16 cellular contexts compared by ENCODE assay signal in the genomic region with DNA sequence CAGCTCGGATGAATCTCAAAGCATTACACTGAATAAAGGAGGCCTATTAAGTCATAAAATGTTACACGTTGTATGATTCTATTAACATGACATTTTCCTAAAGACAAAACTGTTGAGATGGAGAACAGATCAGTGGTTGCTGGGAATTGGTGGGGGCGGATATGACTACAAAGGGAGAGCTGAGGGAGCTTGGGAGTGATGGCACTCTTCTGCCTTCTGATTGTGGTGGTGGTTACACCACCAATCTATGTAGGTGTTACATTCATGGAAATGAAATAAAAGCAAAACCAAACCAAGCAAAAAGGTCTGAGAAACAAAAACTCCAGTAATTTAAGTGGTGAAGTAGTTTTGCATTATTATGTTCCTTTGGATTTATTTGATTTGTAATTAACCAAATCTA. TPM values are rescaled to one million over a fixed set of nuclear protein-coding genes. Genes with fewer than 3 reads are reported as not detected.
DNase-seq lines count a peak whose midpoint lies in the region; ATAC-seq, FAIRE-seq and TF ChIP-seq lines count a peak whose summit lies in the region.
"Had no signal": no experiment of that assay in that cellular context is flagged by ENCODE, and none has a peak within 500 bp of the region (broad histone marks: within the 10 kb centered on the region; RNA-seq: fewer than 3 reads in every experiment).

No MANE protein-coding gene starts in this region.

- CTCF ChIA-PET in activated CD4-positive, alpha-beta memory T cell treated with anti-CD3 and anti-CD28 coated beads, Interleukin-2, amount 10 ng/mL, durations not matched to agents 7 days and 5 days (lab: Charles Lee), result interaction anchor here (0.7 to 1.6 kb wide), 5 partner anchors 8 to 144 kb away, joined by 3 to 12 read pairs (median 3); no protein-coding TSS in a partner anchor
- CTCF ChIA-PET in SK-N-SH (lab: Yijun Ruan, JAX) (interaction anchor here (1.2 to 1.7 kb wide), 2 partner anchors 59 to 66 kb away, joined by 4 to 6 read pairs; no protein-coding TSS in a partner anchor), mammary epithelial cell (lab: Charles Lee; ENCODE audit: low non-redundant PET) (no interaction called here)

- BruUV-seq in mammary epithelial cell (replicated peaks; lab: Mats Ljungman, UMichigan), result no TSS peak

- H3K9ac ChIP-seq in SK-N-SH (no peak overlapping the region), mammary epithelial cell (ENCODE audit: insufficient read depth, low read length) (no peak overlapping the region)

- no peaks in the 10 kb centered on the region for H3K36me3 Mint-ChIP-seq in activated T-cell treated with anti-CD3 and anti-CD28 coated beads, Interleukin-2, amount 50 U/mL, for 24 hours (ENCODE audit: low read depth)
- H3K36me3 Mint-ChIP-seq in activated CD4-positive, alpha-beta memory T cell treated with anti-CD3 and anti-CD28 coated beads, Interleukin-2, amount 10 ng/mL, durations not matched to agents 7 days and 5 days (ENCODE audit: low read depth), result no peaks in the 10 kb centered on the region
- no peaks in the 10 kb centered on the region for H3K36me3 Mint-ChIP-seq in stimulated activated effector memory CD8-positive, alpha-beta T cell treated with anti-CD3 and anti-CD28 coated beads, Interleukin-12 subunit alpha, Interleukin-12 subunit beta, amount 100 ng/mL, for 72 hours
- H3K36me3 Mint-ChIP-seq: stimulated activated naive B cell treated with anti-CD40 and anti-IgM and Interleukin-4, amounts not matched to agents 10 μg/mL and 1 μg/mL and 100 μg/mL, for 72 hours had no signal

- H3K9me3 Mint-ChIP-seq in activated T-cell treated with anti-CD3 and anti-CD28 coated beads, Interleukin-2, amount 50 U/mL, for 24 hours, result no peaks in the 10 kb centered on the region
- H3K9me3 Mint-ChIP-seq in activated CD4-positive, alpha-beta memory T cell treated with anti-CD3 and anti-CD28 coated beads, Interleukin-2, amount 10 ng/mL, durations not matched to agents 7 days and 5 days, result no peaks in the 10 kb centered on the region
- H3K9me3 Mint-ChIP-seq in stimulated activated effector memory CD8-positive, alpha-beta T cell treated with anti-CD3 and anti-CD28 coated beads, Interleukin-12 subunit alpha, Interleukin-12 subunit beta, amount 100 ng/mL, for 72 hours, result no peaks in the 10 kb centered on the region
- H3K9me3 Mint-ChIP-seq: stimulated activated naive B cell treated with anti-CD40 and anti-IgM and Interleukin-4, amounts not matched to agents 10 μg/mL and 1 μg/mL and 100 μg/mL, for 72 hours had no signal

- no peak for TF ChIP-seq EP300 in SK-N-SH (IDR thresholded peaks at IDR 0.05; ENCODE audit: borderline replicate concordance in 1 of 2, low read depth in 1 of 2, low read length in 1 of 2)

- H3K79me2 ChIP-seq in SK-N-SH (ENCODE audit: insufficient read depth) (peaks cover 7% of the 10 kb centered on the region; the same call in 1 of the 2 replicates), mammary epithelial cell (ENCODE audit: insufficient read depth, low read length) (no peaks in the 10 kb centered on the region)

- TF ChIP-seq RAD21 in SK-N-SH (IDR thresholded peaks at IDR 0.05; ENCODE audit: low read length), result no peak

- TF ChIP-seq CTCF in fibroblast of villous mesenchyme (IDR thresholded peaks at IDR 0.05; ENCODE audit: insufficient read depth, low read depth, low read length) (no peak), SK-N-SH (IDR thresholded peaks at IDR 0.05) (no peak), mammary epithelial cell (conservative IDR thresholded peaks at IDR 0.05 in 1 of 2, IDR thresholded peaks at IDR 0.05 in 1 of 2; ENCODE audit: extremely low read depth in 1 of 2, insufficient read depth in 1 of 2, low read depth in 1 of 2, low read length in 2 of 2) (no peak)

- H3K9me2 ChIP-seq in SK-N-SH, result no peaks in the 10 kb centered on the region

- no peak overlapping the region for H2AFZ ChIP-seq in SK-N-SH (ENCODE audit: low read depth)
- H2AFZ ChIP-seq in mammary epithelial cell (ENCODE audit: low read depth, low read length), result no peak overlapping the region

- H3K27ac ChIP-seq in SK-N-SH (ENCODE audit: low read depth in 2 of 2, low read length in 1 of 2), result peak overlapping the region in 1 of 2 experiments; percentile 8; a peak in 1 of 4 replicates
- H3K27ac ChIP-seq in mammary epithelial cell (ENCODE audit: insufficient read depth, low read depth, low read length), result no peak overlapping the region
- H3K27ac ChIP-seq: upper lobe of left lung had no signal

- POLR2A ChIA-PET in activated CD4-positive, alpha-beta memory T cell treated with anti-CD3 and anti-CD28 coated beads, Interleukin-2, amount 10 ng/mL, durations not matched to agents 7 days and 5 days (lab: Charles Lee), result interaction anchor here (1.0 to 33.6 kb wide), 2 partner anchors 13 to 45 kb away, joined by 6 to 1586 read pairs; a partner anchor contains a TSS
- POLR2A ChIA-PET in SK-N-SH (lab: Yijun Ruan, JAX), result no interaction called here

- ATAC-seq in stimulated activated effector memory CD8-positive, alpha-beta T cell treated with anti-CD3 and anti-CD28 coated beads, Interleukin-12 subunit alpha, Interleukin-12 subunit beta, amount 100 ng/mL, for 72 hours, result peak; percentile 76
- ATAC-seq: HCT116; stimulated activated naive B cell treated with anti-CD40 and anti-IgM and Interleukin-4, amounts not matched to agents 10 μg/mL and 1 μg/mL and 100 μg/mL, for 72 hours had no signal

- H3K36me3 ChIP-seq in SK-N-SH (replicated peaks in 1 of 2; ENCODE audit: control insufficient read depth in 1 of 2, insufficient read depth in 2 of 2, low read length in 1 of 2) (no peaks in the 10 kb centered on the region), mammary epithelial cell (ENCODE audit: insufficient read depth, low read length) (no peaks in the 10 kb centered on the region)
- H3K36me3 ChIP-seq: upper lobe of left lung had no signal

- in situ Hi-C loops in mammary epithelial cell (cut with MboI; ENCODE audit: low sequenced_read_pairs in 2 of 2), result no loop called here

- no peak overlapping the region for H3K4me2 ChIP-seq in SK-N-SH
- H3K4me2 ChIP-seq in mammary epithelial cell (ENCODE audit: insufficient read depth, low read depth, low read length), result no peak overlapping the region

- peak overlapping the region; percentile 11 for H3K4me3 Mint-ChIP-seq in activated T-cell treated with anti-CD3 and anti-CD28 coated beads, Interleukin-2, amount 50 U/mL, for 24 hours
- H3K4me3 Mint-ChIP-seq in activated CD4-positive, alpha-beta memory T cell treated with anti-CD3 and anti-CD28 coated beads, Interleukin-2, amount 10 ng/mL, durations not matched to agents 7 days and 5 days, result no peak overlapping the region
- peak overlapping the region; percentile 0 for H3K4me3 Mint-ChIP-seq in stimulated activated effector memory CD8-positive, alpha-beta T cell treated with anti-CD3 and anti-CD28 coated beads, Interleukin-12 subunit alpha, Interleukin-12 subunit beta, amount 100 ng/mL, for 72 hours
- H3K4me3 Mint-ChIP-seq: stimulated activated naive B cell treated with anti-CD40 and anti-IgM and Interleukin-4, amounts not matched to agents 10 μg/mL and 1 μg/mL and 100 μg/mL, for 72 hours had no signal

- H3K27me3 ChIP-seq in SK-N-SH (ENCODE audit: insufficient read depth) (no peaks in the 10 kb centered on the region), mammary epithelial cell (ENCODE audit: insufficient read depth, low read length) (no peaks in the 10 kb centered on the region)
- H3K27me3 ChIP-seq: upper lobe of left lung had no signal

- H3K4me1 ChIP-seq in SK-N-SH (ENCODE audit: control insufficient read depth in 1 of 2, insufficient read depth in 2 of 2, low read depth in 1 of 2, low read length in 1 of 2) (peaks cover 15 to 21% of the 10 kb centered on the region in 2 experiments), mammary epithelial cell (ENCODE audit: insufficient read depth, low read length) (peaks cover 8% of the 10 kb centered on the region)

- peaks cover 20% of the 10 kb centered on the region for H3K4me1 Mint-ChIP-seq in activated T-cell treated with anti-CD3 and anti-CD28 coated beads, Interleukin-2, amount 50 U/mL, for 24 hours (ENCODE audit: low read depth)
- H3K4me1 Mint-ChIP-seq in activated CD4-positive, alpha-beta memory T cell treated with anti-CD3 and anti-CD28 coated beads, Interleukin-2, amount 10 ng/mL, durations not matched to agents 7 days and 5 days, result peaks cover 17% of the 10 kb centered on the region
- peaks cover 24% of the 10 kb centered on the region for H3K4me1 Mint-ChIP-seq in stimulated activated effector memory CD8-positive, alpha-beta T cell treated with anti-CD3 and anti-CD28 coated beads, Interleukin-12 subunit alpha, Interleukin-12 subunit beta, amount 100 ng/mL, for 72 hours

- WGBS in SK-N-SH (ENCODE audit: low lambda C conversion rate), result 81% methylated on average over 3 of the region's 3 CpGs
- 98% methylated on average over 3 of the region's 3 CpGs for WGBS in mammary epithelial cell (ENCODE audit: low coverage, missing lambda C conversion rate)

- dilution Hi-C loops in mammary epithelial cell (cut with HindIII; ENCODE audit: low sequenced_read_pairs), result no loop called here

- intact Hi-C loops in mammary epithelial cell (cut with micrococcal nuclease), result no loop called here

- no peaks in the 10 kb centered on the region for H4K20me1 ChIP-seq in SK-N-SH (ENCODE audit: insufficient read depth)
- H4K20me1 ChIP-seq in mammary epithelial cell (ENCODE audit: insufficient read depth, low read length), result no peaks in the 10 kb centered on the region

- no peaks in the 10 kb centered on the region for H3K27me3 Mint-ChIP-seq in activated T-cell treated with anti-CD3 and anti-CD28 coated beads, Interleukin-2, amount 50 U/mL, for 24 hours
- H3K27me3 Mint-ChIP-seq in activated CD4-positive, alpha-beta memory T cell treated with anti-CD3 and anti-CD28 coated beads, Interleukin-2, amount 10 ng/mL, durations not matched to agents 7 days and 5 days, result no peaks in the 10 kb centered on the region
- H3K27me3 Mint-ChIP-seq: stimulated activated naive B cell treated with anti-CD40 and anti-IgM and Interleukin-4, amounts not matched to agents 10 μg/mL and 1 μg/mL and 100 μg/mL, for 72 hours had no signal

- H3K4me3 ChIP-seq in fibroblast of villous mesenchyme (ENCODE audit: low read depth, low read length), result no peak overlapping the region
- no peak overlapping the region for H3K4me3 ChIP-seq in SK-N-SH (ENCODE audit: low read depth in 2 of 2, low read length in 1 of 2)
- H3K4me3 ChIP-seq in mammary epithelial cell (replicated peaks in 1 of 3; ENCODE audit: insufficient read depth in 1 of 3, low read depth in 2 of 3, low read length in 3 of 3), result no peak overlapping the region
- H3K4me3 ChIP-seq: upper lobe of left lung had no signal

- FAIRE-seq in GM19239 (lab: Jason Lieb, UNC), result no peak
- FAIRE-seq: TTC549 had no signal

- no peak for DNase-seq in activated T-cell treated with anti-CD3 and anti-CD28 coated beads, Interleukin-2, amount 50 U/mL, for 24 hours
- no peak for DNase-seq in activated T-cell treated with anti-CD3 and anti-CD28 coated beads for 4 hours
- DNase-seq in activated CD4-positive, alpha-beta memory T cell treated with anti-CD3 and anti-CD28 coated beads, Interleukin-2, amount 10 ng/mL, durations not matched to agents 7 days and 5 days, result peak; percentile 26
- peak; percentile 40 for DNase-seq in fibroblast of villous mesenchyme (ENCODE audit: low read depth)
- DNase-seq in stimulated activated effector memory CD8-positive, alpha-beta T cell treated with anti-CD3 and anti-CD28 coated beads, Interleukin-12 subunit alpha, Interleukin-12 subunit beta, amount 100 ng/mL, for 72 hours (ENCODE audit: low spot score in 2 of 2), result no peak
- DNase-seq in SK-N-SH, result no peak
- DNase-seq in mammary epithelial cell, result no peak
- no peak for DNase-seq in GM19239 (ENCODE audit: insufficient read length, low spot score)
- DNase-seq: anterior cingulate cortex; mesenchymal stem cell; NCI-H524 treated with DMSO at 0.1 percent for 48 hours; occipital lobe; stimulated activated naive B cell treated with anti-CD40 and anti-IgM and Interleukin-4, amounts not matched to agents 10 μg/mL and 1 μg/mL and 100 μg/mL, for 72 hours; upper lobe of left lung had no signal

- H3K9me3 ChIP-seq in SK-N-SH (no peaks in the 10 kb centered on the region), mammary epithelial cell (replicated peaks; ENCODE audit: insufficient read depth, low read length) (no peaks in the 10 kb centered on the region)
- H3K9me3 ChIP-seq: upper lobe of left lung had no signal

- peaks cover 16% of the 10 kb centered on the region for H3F3A ChIP-seq in SK-N-SH (replicated peaks; ENCODE audit: insufficient read depth)

- H3K27ac Mint-ChIP-seq in activated T-cell treated with anti-CD3 and anti-CD28 coated beads, Interleukin-2, amount 50 U/mL, for 24 hours, result peak overlapping the region; percentile 20
- no peak overlapping the region for H3K27ac Mint-ChIP-seq in activated CD4-positive, alpha-beta memory T cell treated with anti-CD3 and anti-CD28 coated beads, Interleukin-2, amount 10 ng/mL, durations not matched to agents 7 days and 5 days
- H3K27ac Mint-ChIP-seq in stimulated activated effector memory CD8-positive, alpha-beta T cell treated with anti-CD3 and anti-CD28 coated beads, Interleukin-12 subunit alpha, Interleukin-12 subunit beta, amount 100 ng/mL, for 72 hours, result no peak overlapping the region
- H3K27ac Mint-ChIP-seq: stimulated activated naive B cell treated with anti-CD40 and anti-IgM and Interleukin-4, amounts not matched to agents 10 μg/mL and 1 μg/mL and 100 μg/mL, for 72 hours had no signal

RNA-seq across cellular contexts. Expression of a gene that starts 16.4 kb away (rescaled TPM):
- 100 to 1,000 TPM; 771 to 787 TPM for total RNA-seq in activated CD4-positive, alpha-beta memory T cell treated with anti-CD3 and anti-CD28 coated beads, Interleukin-2, amount 10 ng/mL, durations not matched to agents 7 days and 5 days
- total RNA-seq in fibroblast of villous mesenchyme, result 5.2 and 9.7 TPM in 2 replicates
- 34.2 and 36.5 TPM in 2 replicates for polyA plus RNA-seq in SK-N-SH (2012; rRNA removed)
- 21.7 and 28.2 TPM in 2 replicates for polyA plus RNA-seq in SK-N-SH (2012; cell fraction: cytosol; rRNA removed)
- 224 and 260 TPM in 2 replicates for polyA plus RNA-seq in SK-N-SH (2012; cell fraction: nucleus; rRNA removed)
- total RNA-seq in mammary epithelial cell, result 10 to 100 TPM; 11.8 to 38.9 TPM
- polyA plus RNA-seq in mammary epithelial cell, result 20.4 TPM
- 31.2 TPM for polyA minus RNA-seq in mammary epithelial cell

Comparison
In these comparisons a context has a peak if more than half of its experiments do, and no peak if none do; other contexts are left out.
1. DNase-seq: peak in activated CD4-positive, alpha-beta memory T cell treated with anti-CD3 and anti-CD28 coated beads, Interleukin-2, amount 10 ng/mL, durations not matched to agents 7 days and 5 days (single experiment) and fibroblast of villous mesenchyme (single experiment); none in activated T-cell treated with anti-CD3 and anti-CD28 coated beads, Interleukin-2, amount 50 U/mL, for 24 hours (single experiment), activated T-cell treated with anti-CD3 and anti-CD28 coated beads for 4 hours (single experiment), stimulated activated effector memory CD8-positive, alpha-beta T cell treated with anti-CD3 and anti-CD28 coated beads, Interleukin-12 subunit alpha, Interleukin-12 subunit beta, amount 100 ng/mL, for 72 hours (0 of 2), SK-N-SH (single experiment), mammary epithelial cell (single experiment) and GM19239 (single experiment).
2. RNA of a gene that starts 16.4 kb away (total RNA-seq): 771 to 787 TPM in activated CD4-positive, alpha-beta memory T cell treated with anti-CD3 and anti-CD28 coated beads, Interleukin-2, amount 10 ng/mL, durations not matched to agents 7 days and 5 days; 11.8 to 38.9 TPM in mammary epithelial cell and 5.2 to 9.7 TPM in fibroblast of villous mesenchyme; every median in the first group is over 10 times any median in the second.